In genomic region chr14:55850803-55851202, GRCh38 we compare ENCODE assay signal across 20 cellular contexts.
A peak's percentile ranks its signal among the peaks of the same experiment; 100 is the strongest.
DNase-seq lines count a peak whose midpoint lies in the region; ATAC-seq, FAIRE-seq and TF ChIP-seq lines count a peak whose summit lies in the region.
"Had no signal": no experiment of that assay in that cellular context is flagged by ENCODE, and none has a peak within 500 bp of the region (broad histone marks: within the 10 kb centered on the region; RNA-seq: fewer than 3 reads in every experiment).

No MANE protein-coding gene starts in this region.

- H3K9me3 Mint-ChIP-seq in astrocyte (ENCODE audit: unreplicated experiment) = peaks cover 4% of the 10 kb centered on the region
- H3K9me3 Mint-ChIP-seq: activated naive CD8-positive, alpha-beta T cell treated with anti-CD3 and anti-CD28 coated beads, Interleukin-2, amount 10 ng/mL, durations not matched to agents 7 days and 5 days; stimulated activated naive CD8-positive, alpha-beta T cell treated with anti-CD3 and anti-CD28 coated beads, Interleukin-15, Interleukin-2, amounts not matched to agents 100 ng/mL and 50 ng/mL, for 24 hours had no signal

- no peaks in the 10 kb centered on the region for H4K20me1 ChIP-seq in astrocyte (ENCODE audit: insufficient read depth, low read length)

- H3K4me3 ChIP-seq in left ventricle myocardium inferior = no peak overlapping the region
- H3K4me3 ChIP-seq in astrocyte (ENCODE audit: insufficient read depth, low read depth, low read length) = no peak overlapping the region
- H3K4me3 ChIP-seq in fibroblast of villous mesenchyme (ENCODE audit: low read depth, low read length) = no peak overlapping the region
- H3K4me3 ChIP-seq: esophagus muscularis mucosa had no signal

- no peak for FAIRE-seq in astrocyte (lab: Jason Lieb, UNC)
- FAIRE-seq: colon, H1, urothelium cell line had no signal

- H3K4me1 Mint-ChIP-seq in astrocyte (ENCODE audit: low read depth, unreplicated experiment) = peaks cover 13% of the 10 kb centered on the region
- H3K4me1 Mint-ChIP-seq: activated naive CD8-positive, alpha-beta T cell treated with anti-CD3 and anti-CD28 coated beads, Interleukin-2, amount 10 ng/mL, durations not matched to agents 7 days and 5 days had no signal

- H3K36me3 ChIP-seq in left ventricle myocardium inferior (no peaks in the 10 kb centered on the region), astrocyte (ENCODE audit: insufficient read depth, low read length) (no peaks in the 10 kb centered on the region)
- H3K36me3 ChIP-seq: esophagus muscularis mucosa had no signal

- no peak overlapping the region for H3K9ac ChIP-seq in astrocyte (ENCODE audit: low read length)

- no peak overlapping the region for H3K4me3 Mint-ChIP-seq in astrocyte (ENCODE audit: unreplicated experiment)
- H3K4me3 Mint-ChIP-seq: activated naive CD8-positive, alpha-beta T cell treated with anti-CD3 and anti-CD28 coated beads, Interleukin-2, amount 10 ng/mL, durations not matched to agents 7 days and 5 days; stimulated activated naive CD8-positive, alpha-beta T cell treated with anti-CD3 and anti-CD28 coated beads, Interleukin-15, Interleukin-2, amounts not matched to agents 100 ng/mL and 50 ng/mL, for 24 hours had no signal

- DNase-seq in left ventricle myocardium superior (no peak), left ventricle myocardium inferior (no peak), astrocyte (ENCODE audit: low read depth) (peak; percentile 56), fibroblast of villous mesenchyme (ENCODE audit: low read depth) (peak; percentile 87)
- DNase-seq: activated naive CD8-positive, alpha-beta T cell treated with anti-CD3 and anti-CD28 coated beads, Interleukin-2, amount 10 ng/mL, durations not matched to agents 7 days and 5 days; activated T-cell treated with anti-CD3 and anti-CD28 coated beads for 4 hours; Caco-2; KBM-7; NCI-H146; NCI-H446 treated with DMSO at 0.1 percent for 48 hours had no signal

- no peaks in the 10 kb centered on the region for H3K27me3 Mint-ChIP-seq in astrocyte (ENCODE audit: low read depth, unreplicated experiment)
- H3K27me3 Mint-ChIP-seq: activated naive CD8-positive, alpha-beta T cell treated with anti-CD3 and anti-CD28 coated beads, Interleukin-2, amount 10 ng/mL, durations not matched to agents 7 days and 5 days had no signal

- peak; percentile 40 for ATAC-seq in left ventricle myocardium superior
- no peak for ATAC-seq in GM21515 (IDR thresholded peaks at IDR 0.05; ENCODE audit: unreplicated experiment)
- no peak for ATAC-seq in HG02642 (IDR thresholded peaks at IDR 0.05; ENCODE audit: poor library complexity, unreplicated experiment)
- no peak for ATAC-seq in GM21528 (IDR thresholded peaks at IDR 0.05; ENCODE audit: low FRiP score, unreplicated experiment)
- ATAC-seq in GM21619 (IDR thresholded peaks at IDR 0.05; ENCODE audit: unreplicated experiment) = no peak
- ATAC-seq: activated CD4-positive, CD25-positive, alpha-beta regulatory T cell treated with anti-CD3 and anti-CD28 coated beads, Interleukin-2, amount 50 U/mL, for 24 hours had no signal

- no peak overlapping the region for H2AFZ ChIP-seq in astrocyte (ENCODE audit: low read depth, low read length)

- H3K4me1 ChIP-seq in left ventricle myocardium inferior (peaks cover 30% of the 10 kb centered on the region), astrocyte (ENCODE audit: insufficient read depth, low read length) (peaks cover 19% of the 10 kb centered on the region)
- H3K4me1 ChIP-seq: Caco-2 had no signal

- H3K27ac ChIP-seq in left ventricle myocardium inferior (replicated peaks) (no peak overlapping the region), astrocyte (ENCODE audit: low read depth, low read length) (no peak overlapping the region)
- H3K27ac ChIP-seq: esophagus muscularis mucosa had no signal

- H3K79me2 ChIP-seq in astrocyte (ENCODE audit: insufficient read depth, low read length) = no peaks in the 10 kb centered on the region

- no peak for TF ChIP-seq CTCF in left ventricle myocardium inferior (IDR thresholded peaks at IDR 0.05; ENCODE audit: borderline replicate concordance)
- no peak for TF ChIP-seq CTCF in astrocyte (IDR thresholded peaks at IDR 0.05; ENCODE audit: insufficient read depth, low read depth, low read length)
- TF ChIP-seq CTCF in fibroblast of villous mesenchyme (IDR thresholded peaks at IDR 0.05; ENCODE audit: insufficient read depth, low read depth, low read length) = no peak

- intact Hi-C loops in left ventricle myocardium superior (cut with micrococcal nuclease) = no loop called here
- intact Hi-C loops in left ventricle myocardium inferior (cut with micrococcal nuclease) = no loop called here

- peaks cover 3% of the 10 kb centered on the region for H3K9me3 ChIP-seq in left ventricle myocardium inferior (replicated peaks)
- no peaks in the 10 kb centered on the region for H3K9me3 ChIP-seq in astrocyte (ENCODE audit: insufficient read depth, low read depth, low read length)
- H3K9me3 ChIP-seq: Caco-2 had no signal

- H3K27me3 ChIP-seq in left ventricle myocardium inferior (ENCODE audit: low read depth) = no peaks in the 10 kb centered on the region
- H3K27me3 ChIP-seq in astrocyte (ENCODE audit: insufficient read depth, low read length) = no peaks in the 10 kb centered on the region
- H3K27me3 ChIP-seq: esophagus muscularis mucosa had no signal

- no peaks in the 10 kb centered on the region for H3K36me3 Mint-ChIP-seq in astrocyte (ENCODE audit: low read depth, unreplicated experiment)
- H3K36me3 Mint-ChIP-seq: activated naive CD8-positive, alpha-beta T cell treated with anti-CD3 and anti-CD28 coated beads, Interleukin-2, amount 10 ng/mL, durations not matched to agents 7 days and 5 days had no signal

- H3K4me2 ChIP-seq in astrocyte (ENCODE audit: low read length) = no peak overlapping the region

- H3K27ac Mint-ChIP-seq in astrocyte (ENCODE audit: unreplicated experiment) = no peak overlapping the region
- H3K27ac Mint-ChIP-seq: activated naive CD8-positive, alpha-beta T cell treated with anti-CD3 and anti-CD28 coated beads, Interleukin-2, amount 10 ng/mL, durations not matched to agents 7 days and 5 days; stimulated activated naive CD8-positive, alpha-beta T cell treated with anti-CD3 and anti-CD28 coated beads, Interleukin-15, Interleukin-2, amounts not matched to agents 100 ng/mL and 50 ng/mL, for 24 hours had no signal

Comparison
In these comparisons a context has a peak if more than half of its experiments do, and no peak if none do; other contexts are left out.
1. DNase-seq: peak in astrocyte (single experiment) and fibroblast of villous mesenchyme (single experiment); none in left ventricle myocardium superior (single experiment) and left ventricle myocardium inferior (single experiment).